ENCODE assay signal across 8 cellular contexts in genomic region chr9:17063535-17064135, GRCh38.
A peak's percentile ranks its signal among the peaks of the same experiment; 100 is the strongest.
DNase-seq lines count a peak whose midpoint lies in the region; ATAC-seq, FAIRE-seq and TF ChIP-seq lines count a peak whose summit lies in the region.

No MANE protein-coding gene starts in this region.

- H3K9me3 ChIP-seq in fibroblast of lung (ENCODE audit: control insufficient read depth, insufficient read depth, low read depth, low read length) (no peaks in the 10 kb centered on the region), neuronal stem cell (replicated peaks in 1 of 2; ENCODE audit: control insufficient read depth in 2 of 2, insufficient read depth in 1 of 2, low read depth in 1 of 2, low read length in 2 of 2) (no peaks in the 10 kb centered on the region)

- no peak overlapping the region for H3K14ac ChIP-seq in neuronal stem cell (ENCODE audit: low read length)

- WGBS in neuronal stem cell (ENCODE audit: extremely low coverage in 2 of 2, insufficient read length in 2 of 2, insufficient replicate concordance in 1 of 2), 2 donors = no CpG with 5 or more reads among the region's 2 CpGs

- FAIRE-seq in G401.6 (lab: Jason Lieb, UNC) = peak; percentile 96

- no peak overlapping the region for H3K27ac ChIP-seq in fibroblast of lung (ENCODE audit: insufficient read depth, low read length)
- no peak overlapping the region for H3K27ac ChIP-seq in neuronal stem cell (replicated peaks; ENCODE audit: low read length)

- H3K9ac ChIP-seq in fibroblast of lung (ENCODE audit: insufficient read depth, low read length) (no peak overlapping the region), neuronal stem cell (ENCODE audit: low read depth, low read length, poor library complexity) (no peak overlapping the region)

- H2AK5ac ChIP-seq in neuronal stem cell (ENCODE audit: low read depth, low read length) = no peak overlapping the region

- H3K36me3 ChIP-seq in fibroblast of lung (ENCODE audit: control insufficient read depth, insufficient read depth, low read length) (no peaks in the 10 kb centered on the region), neuronal stem cell (replicated peaks in 1 of 2; ENCODE audit: control insufficient read depth in 2 of 2, insufficient read depth in 2 of 2, low read length in 2 of 2) (no peaks in the 10 kb centered on the region)

- H3K4me2 ChIP-seq in fibroblast of lung (ENCODE audit: extremely low read depth, insufficient read depth, low read length) (no peak overlapping the region), neuronal stem cell (ENCODE audit: insufficient read depth, low read length, poor library complexity, severe bottlenecking) (no peak overlapping the region)

- H3K4ac ChIP-seq in neuronal stem cell (ENCODE audit: low read length) = no peak overlapping the region

- ATAC-seq in GM21723 (IDR thresholded peaks at IDR 0.05; ENCODE audit: unreplicated experiment) = peak; percentile 72
- no peak for ATAC-seq in GM21528 (IDR thresholded peaks at IDR 0.05; ENCODE audit: low FRiP score, unreplicated experiment)

- no peak overlapping the region for H3K18ac ChIP-seq in neuronal stem cell (ENCODE audit: low read length)

- no peaks in the 10 kb centered on the region for H3K27me3 ChIP-seq in fibroblast of lung (ENCODE audit: control insufficient read depth, insufficient read depth, low read length)
- H3K27me3 ChIP-seq in neuronal stem cell (ENCODE audit: control insufficient read depth in 3 of 3, insufficient read depth in 3 of 3, low read depth in 1 of 3, low read length in 3 of 3) = no peaks in the 10 kb centered on the region

- H3K4me1 ChIP-seq in fibroblast of lung (ENCODE audit: control insufficient read depth, extremely low read depth, insufficient read depth, low read length) (no peaks in the 10 kb centered on the region), neuronal stem cell (ENCODE audit: control insufficient read depth in 2 of 2, insufficient read depth in 1 of 2, low read depth in 1 of 2, low read length in 2 of 2) (no peaks in the 10 kb centered on the region)

- no peaks in the 10 kb centered on the region for H3K79me2 ChIP-seq in fibroblast of lung (ENCODE audit: control insufficient read depth, insufficient read depth, low read length)

- TF ChIP-seq CTCF in fibroblast of lung (conservative IDR thresholded peaks at IDR 0.05 in 1 of 2, IDR thresholded peaks at IDR 0.05 in 1 of 2; ENCODE audit: low read depth in 1 of 2, low read length in 2 of 2) = peak; percentile 80 to 87

- H2AFZ ChIP-seq in fibroblast of lung (ENCODE audit: low read length) (no peak overlapping the region), neuronal stem cell (ENCODE audit: low read length) (no peak overlapping the region)

- no peaks in the 10 kb centered on the region for H3K79me1 ChIP-seq in neuronal stem cell (ENCODE audit: low read depth, low read length)

- H2BK5ac ChIP-seq in neuronal stem cell (ENCODE audit: low read length) = no peak overlapping the region

- no peak overlapping the region for H2BK12ac ChIP-seq in neuronal stem cell (ENCODE audit: low read length)

- H3K4me3 ChIP-seq in fibroblast of lung (replicated peaks in 1 of 4; ENCODE audit: control extremely low read depth in 1 of 4, insufficient read depth in 1 of 4, low read depth in 3 of 4, low read length in 4 of 4) = no peak overlapping the region
- H3K4me3 ChIP-seq in neuronal stem cell (ENCODE audit: low read length in 2 of 2) = no peak overlapping the region

- no peak overlapping the region for H4K91ac ChIP-seq in neuronal stem cell (ENCODE audit: low read depth, low read length, poor library complexity)

- H3K23ac ChIP-seq in neuronal stem cell (ENCODE audit: low read depth, low read length, poor library complexity) = no peak overlapping the region

- H2BK15ac ChIP-seq in neuronal stem cell (ENCODE audit: low read length) = no peak overlapping the region

- no peaks in the 10 kb centered on the region for H4K20me1 ChIP-seq in fibroblast of lung (ENCODE audit: control insufficient read depth, extremely low read depth, insufficient read depth, low read length)

- H4K8ac ChIP-seq in neuronal stem cell (ENCODE audit: low read depth, low read length) = no peak overlapping the region

- DNase-seq in Kasumi-1 (lab: John Stamatoyannopoulos, UW) = peak; percentile 29 to 33
- DNase-seq in RPMI7951 (ENCODE audit: low read depth) = peak; percentile 51
- peak; percentile 48 to 71 for DNase-seq in fibroblast of lung (ENCODE audit: low read depth in 2 of 2)
- peak; percentile 27 for DNase-seq in neuronal stem cell (ENCODE audit: low spot score)
- no peak for DNase-seq in activated T-cell treated with anti-CD3 and anti-CD28 coated beads, Interleukin-2, amount 50 U/mL, for 1 hour

- H2BK120ac ChIP-seq in neuronal stem cell (ENCODE audit: low read depth, low read length) = no peak overlapping the region
